1 cellular context compared by ENCODE assay signal in genomic region chr19:1568320-1569019, GRCh38.
TF ChIP-seq lines count a peak whose summit lies in the region.

Gene MEX3D (minus strand): TSS chr19:1568325. CDS start chr19:1568058, 267 bp downstream.

TF ChIP-seq in K562, 482 proteins besides CTCF, POLR2A, EP300 and RAD21 (continued from another document):
- no peak for TF ChIP-seq TSHZ1 (CRISPR knock-in tag; IDR thresholded peaks at IDR 0.05)
- no peak for TF ChIP-seq SP2 (IDR thresholded peaks at IDR 0.05; ENCODE audit: extremely low read depth, low read depth, low read length, poor library complexity, severe bottlenecking)
- TF ChIP-seq, protein P1, sequence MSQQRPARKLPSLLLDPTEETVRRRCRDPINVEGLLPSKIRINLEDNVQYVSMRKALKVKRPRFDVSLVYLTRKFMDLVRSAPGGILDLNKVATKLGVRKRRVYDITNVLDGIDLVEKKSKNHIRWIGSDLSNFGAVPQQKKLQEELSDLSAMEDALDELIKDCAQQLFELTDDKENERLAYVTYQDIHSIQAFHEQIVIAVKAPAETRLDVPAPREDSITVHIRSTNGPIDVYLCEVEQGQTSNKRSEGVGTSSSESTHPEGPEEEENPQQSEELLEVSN (IDR thresholded peaks at IDR 0.05; ENCODE audit: borderline replicate concordance in 1 of 2, extremely low read depth in 1 of 2, insufficient read depth in 1 of 2, insufficient read length in 1 of 2, low read depth in 1 of 2, low read length in 1 of 2, poor library complexity in 1 of 2, severe bottlenecking in 1 of 2): peak; percentile 100
- TF ChIP-seq OTX1 (CRISPR knock-in tag; IDR thresholded peaks at IDR 0.05): no peak
- TF ChIP-seq MAZ (CRISPR knock-in tag; conservative IDR thresholded peaks at IDR 0.05 in 1 of 2, IDR thresholded peaks at IDR 0.05 in 1 of 2): peak; percentile 25 to 55; a peak in 1 of 4 replicates
- TF ChIP-seq MNT (conservative IDR thresholded peaks at IDR 0.05): peak in 1 of 2 experiments; percentile 75; a peak in 2 of 4 replicates
- no peak for TF ChIP-seq BRF2 (IDR thresholded peaks at IDR 0.05; ENCODE audit: borderline replicate concordance, insufficient read depth, insufficient read length)
- TF ChIP-seq E2F8 (IDR thresholded peaks at IDR 0.05; ENCODE audit: low read depth, partially characterized antibody): peak; percentile 41
- peak; percentile 97 for TF ChIP-seq RB1 (IDR thresholded peaks at IDR 0.05; ENCODE audit: low read depth)
- TF ChIP-seq TEAD4 (IDR thresholded peaks at IDR 0.05; ENCODE audit: low read length): peak; percentile 43; the same call in 1 of the 2 replicates
- TF ChIP-seq TEAD4 (CRISPR knock-in tag; IDR thresholded peaks at IDR 0.05; ENCODE audit: borderline replicate concordance): no peak
- TF ChIP-seq MLX (CRISPR knock-in tag; conservative IDR thresholded peaks at IDR 0.05): 0 out of 4 replicates have a peak, but pooled peaks of 1 of the 2 experiments have one; percentile 24
- peak; percentile 94 for TF ChIP-seq CXXC5 (CRISPR knock-in tag; IDR thresholded peaks at IDR 0.05)
- TF ChIP-seq ZFX (CRISPR knock-in tag; IDR thresholded peaks at IDR 0.05): 0 out of 2 replicates have a peak, but pooled peaks have one; percentile 18
- TF ChIP-seq MEF2D (tag; conservative IDR thresholded peaks at IDR 0.05; ENCODE audit: low read depth): no peak
- peak in 1 of 2 experiments; percentile 37; a peak in 1 of 4 replicates for TF ChIP-seq SIN3A (IDR thresholded peaks at IDR 0.05; ENCODE audit: borderline replicate concordance in 2 of 2, control insufficient read depth in 1 of 2, low read depth in 2 of 2, low read length in 2 of 2)
- TF ChIP-seq NR3C1 (CRISPR knock-in tag; IDR thresholded peaks at IDR 0.05): 0 out of 2 replicates have a peak, but pooled peaks have one; percentile 56
- 0 out of 2 replicates have a peak, but pooled peaks have one; percentile 27 for TF ChIP-seq LCOR (CRISPR knock-in tag; IDR thresholded peaks at IDR 0.05)
- TF ChIP-seq KDM2B (CRISPR knock-in tag; IDR thresholded peaks at IDR 0.05): 0 out of 2 replicates have a peak, but pooled peaks have one; percentile 52
- no peak for TF ChIP-seq ZNF785 (CRISPR knock-in tag; IDR thresholded peaks at IDR 0.05)
- TF ChIP-seq ZEB2 (IDR thresholded peaks at IDR 0.05): peak; percentile 52; the same call in 1 of the 2 replicates
- no peak for TF ChIP-seq SMARCE1 (IDR thresholded peaks at IDR 0.05)
- TF ChIP-seq, protein P2, sequence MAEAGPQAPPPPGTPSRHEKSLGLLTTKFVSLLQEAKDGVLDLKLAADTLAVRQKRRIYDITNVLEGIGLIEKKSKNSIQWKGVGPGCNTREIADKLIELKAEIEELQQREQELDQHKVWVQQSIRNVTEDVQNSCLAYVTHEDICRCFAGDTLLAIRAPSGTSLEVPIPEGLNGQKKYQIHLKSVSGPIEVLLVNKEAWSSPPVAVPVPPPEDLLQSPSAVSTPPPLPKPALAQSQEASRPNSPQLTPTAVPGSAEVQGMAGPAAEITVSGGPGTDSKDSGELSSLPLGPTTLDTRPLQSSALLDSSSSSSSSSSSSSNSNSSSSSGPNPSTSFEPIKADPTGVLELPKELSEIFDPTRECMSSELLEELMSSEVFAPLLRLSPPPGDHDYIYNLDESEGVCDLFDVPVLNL (CRISPR knock-in tag; IDR thresholded peaks at IDR 0.05; ENCODE audit: low read depth): peak; percentile 75; the same call in 1 of the 2 replicates
- TF ChIP-seq ZNF398 (CRISPR knock-in tag; IDR thresholded peaks at IDR 0.05): no peak
- peak; percentile 50; the same call in 1 of the 2 replicates for TF ChIP-seq SMAD4 (CRISPR knock-in tag; conservative IDR thresholded peaks at IDR 0.05)
- peak; percentile 75 for TF ChIP-seq ZBTB1 (CRISPR knock-in tag; IDR thresholded peaks at IDR 0.05; ENCODE audit: borderline replicate concordance, low read depth)
- no peak for TF ChIP-seq NFATC3 (IDR thresholded peaks at IDR 0.05)
- TF ChIP-seq IRF9 (tag; IDR thresholded peaks at IDR 0.05): no peak
- TF ChIP-seq CBX2 (IDR thresholded peaks at IDR 0.05; ENCODE audit: insufficient read depth, low read length, poor library complexity, severe bottlenecking): no peak
- 0 out of 2 replicates have a peak, but pooled peaks have one; percentile 89 for TF ChIP-seq ZNF282 (CRISPR knock-in tag; IDR thresholded peaks at IDR 0.05)
- TF ChIP-seq KAT7 (CRISPR knock-in tag; IDR thresholded peaks at IDR 0.05; ENCODE audit: borderline replicate concordance): 0 out of 2 replicates have a peak, but pooled peaks have one; percentile 61
- TF ChIP-seq JUN (IDR thresholded peaks at IDR 0.05; ENCODE audit: borderline replicate concordance, low read depth, low read length): peak; percentile 14; the same call in 1 of the 2 replicates
- no peak for TF ChIP-seq JUN (CRISPR knock-in tag; IDR thresholded peaks at IDR 0.05; ENCODE audit: borderline replicate concordance)
- TF ChIP-seq, protein P3, sequence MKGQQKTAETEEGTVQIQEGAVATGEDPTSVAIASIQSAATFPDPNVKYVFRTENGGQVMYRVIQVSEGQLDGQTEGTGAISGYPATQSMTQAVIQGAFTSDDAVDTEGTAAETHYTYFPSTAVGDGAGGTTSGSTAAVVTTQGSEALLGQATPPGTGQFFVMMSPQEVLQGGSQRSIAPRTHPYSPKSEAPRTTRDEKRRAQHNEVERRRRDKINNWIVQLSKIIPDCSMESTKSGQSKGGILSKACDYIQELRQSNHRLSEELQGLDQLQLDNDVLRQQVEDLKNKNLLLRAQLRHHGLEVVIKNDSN (CRISPR knock-in tag; IDR thresholded peaks at IDR 0.05): peak; percentile 70
- TF ChIP-seq GTF2E2 (tag; IDR thresholded peaks at IDR 0.05): no peak
- TF ChIP-seq, protein P4, sequence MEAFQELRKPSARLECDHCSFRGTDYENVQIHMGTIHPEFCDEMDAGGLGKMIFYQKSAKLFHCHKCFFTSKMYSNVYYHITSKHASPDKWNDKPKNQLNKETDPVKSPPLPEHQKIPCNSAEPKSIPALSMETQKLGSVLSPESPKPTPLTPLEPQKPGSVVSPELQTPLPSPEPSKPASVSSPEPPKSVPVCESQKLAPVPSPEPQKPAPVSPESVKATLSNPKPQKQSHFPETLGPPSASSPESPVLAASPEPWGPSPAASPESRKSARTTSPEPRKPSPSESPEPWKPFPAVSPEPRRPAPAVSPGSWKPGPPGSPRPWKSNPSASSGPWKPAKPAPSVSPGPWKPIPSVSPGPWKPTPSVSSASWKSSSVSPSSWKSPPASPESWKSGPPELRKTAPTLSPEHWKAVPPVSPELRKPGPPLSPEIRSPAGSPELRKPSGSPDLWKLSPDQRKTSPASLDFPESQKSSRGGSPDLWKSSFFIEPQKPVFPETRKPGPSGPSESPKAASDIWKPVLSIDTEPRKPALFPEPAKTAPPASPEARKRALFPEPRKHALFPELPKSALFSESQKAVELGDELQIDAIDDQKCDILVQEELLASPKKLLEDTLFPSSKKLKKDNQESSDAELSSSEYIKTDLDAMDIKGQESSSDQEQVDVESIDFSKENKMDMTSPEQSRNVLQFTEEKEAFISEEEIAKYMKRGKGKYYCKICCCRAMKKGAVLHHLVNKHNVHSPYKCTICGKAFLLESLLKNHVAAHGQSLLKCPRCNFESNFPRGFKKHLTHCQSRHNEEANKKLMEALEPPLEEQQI (IDR thresholded peaks at IDR 0.05): no peak
- no peak for TF ChIP-seq HDAC1 (IDR thresholded peaks at IDR 0.05)
- TF ChIP-seq CREM (IDR thresholded peaks at IDR 0.05; ENCODE audit: low read depth): peak; percentile 38; the same call in 1 of the 2 replicates
- 0 out of 2 replicates have a peak, but pooled peaks have one; percentile 45 for TF ChIP-seq ZNF263 (CRISPR knock-in tag; IDR thresholded peaks at IDR 0.05; ENCODE audit: borderline replicate concordance)
- 0 out of 2 replicates have a peak, but pooled peaks have one; percentile 65 for TF ChIP-seq ZNF232 (CRISPR knock-in tag; IDR thresholded peaks at IDR 0.05)
